ENCODE assay signal across 8 cellular contexts in genomic region chr14:48598458-48598857, GRCh38.
"Had no signal": no experiment of that assay in that cellular context is flagged by ENCODE, and none has a peak within 500 bp of the region (broad histone marks: within the 10 kb centered on the region; RNA-seq: fewer than 3 reads in every experiment).

No MANE protein-coding gene starts in this region.

- DNase-seq: GM23248, GOT3, H7, HFFc6, KBM-7 had no signal

- H3K9me3 ChIP-seq: HAP-1 had no signal

- H3K36me3 Mint-ChIP-seq: IgD-negative memory B cell had no signal

- H3K4me1 ChIP-seq: HAP-1 had no signal

- H3K9me3 Mint-ChIP-seq: IgD-negative memory B cell had no signal

- H3K4me1 Mint-ChIP-seq: IgD-negative memory B cell had no signal

- H3K27ac ChIP-seq: GM23248, HL-60 had no signal

- H2AFZ ChIP-seq: GM23248 had no signal

- H3K9ac ChIP-seq: GM23248 had no signal

- H3K4me3 ChIP-seq: GM23248, HAP-1 had no signal

- H3K4me3 Mint-ChIP-seq: HFFc6, IgD-negative memory B cell had no signal

- H3K27ac Mint-ChIP-seq: HFFc6, IgD-negative memory B cell had no signal

- H3K27me3 Mint-ChIP-seq: IgD-negative memory B cell had no signal

- H3K36me3 ChIP-seq: HAP-1 had no signal
